In the genomic region with DNA sequence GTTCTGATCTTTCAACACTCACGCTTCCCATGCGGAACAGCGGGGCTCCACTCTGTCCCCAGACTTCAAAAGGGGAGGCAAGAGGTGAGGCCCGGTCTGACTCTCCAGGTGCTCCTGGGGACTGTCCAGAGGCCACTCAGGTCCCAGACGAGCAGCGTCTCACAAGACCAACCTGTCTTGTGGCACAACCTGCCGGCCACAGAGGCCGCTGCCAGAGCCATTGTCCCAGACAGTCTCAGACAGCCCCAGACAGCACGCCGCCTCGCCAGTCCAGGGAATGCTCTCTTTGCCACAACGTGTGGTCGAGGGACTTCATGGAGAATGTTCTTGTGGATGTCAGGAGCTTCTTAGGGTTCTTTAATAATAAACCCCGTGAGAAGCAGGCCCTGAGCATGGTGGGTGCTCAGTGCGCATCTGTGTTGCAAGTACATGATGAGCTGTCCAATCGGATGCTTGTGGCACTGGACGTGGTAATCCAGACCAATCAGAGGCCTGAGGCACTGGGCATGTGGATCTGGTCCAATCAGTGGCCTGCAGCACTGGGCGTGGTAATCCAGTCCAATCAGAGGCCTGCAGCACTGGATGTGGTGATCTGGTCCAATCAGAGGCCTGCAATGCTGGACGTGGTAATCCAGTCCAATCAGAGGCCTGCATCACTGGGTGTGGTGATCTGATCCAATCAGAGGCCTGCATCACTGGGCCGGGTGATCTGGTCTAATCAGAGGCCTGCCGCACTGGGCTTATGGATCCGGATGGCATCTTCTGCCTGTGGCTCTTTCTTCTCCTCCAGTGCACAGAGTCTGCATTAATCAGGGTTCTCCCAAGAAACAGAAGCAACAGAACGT, we compare ENCODE assay signal across 20 cellular contexts.
DNase-seq lines count a peak whose midpoint lies in the region; ATAC-seq, FAIRE-seq and TF ChIP-seq lines count a peak whose summit lies in the region.
"Had no signal": no experiment of that assay in that cellular context is flagged by ENCODE, and none has a peak within 500 bp of the region (broad histone marks: within the 10 kb centered on the region; RNA-seq: fewer than 3 reads in every experiment).

No MANE protein-coding gene starts in this region.

- no peak for TF ChIP-seq CTCF in kidney (IDR thresholded peaks at IDR 0.05; ENCODE audit: borderline replicate concordance, extremely low read depth, insufficient read depth)
- TF ChIP-seq CTCF in testis (IDR thresholded peaks at IDR 0.05): no peak
- TF ChIP-seq CTCF in WERI-Rb-1 (IDR thresholded peaks at IDR 0.05; ENCODE audit: low read depth, low read length): no peak

- H3K4me1 ChIP-seq in kidney (ENCODE audit: control insufficient read depth in 1 of 2, insufficient read depth in 1 of 2, low read depth in 1 of 2, low read length in 2 of 2) (no peaks in the 10 kb centered on the region), testis (peaks cover 9% of the 10 kb centered on the region)
- H3K4me1 ChIP-seq: A549, BLaER1, Peyer's patch had no signal

- H3K27me3 Mint-ChIP-seq in activated CD8-positive, alpha-beta memory T cell treated with anti-CD3 and anti-CD28 coated beads, Interleukin-2, amount 10 ng/mL, durations not matched to agents 7 days and 5 days: peaks cover 2% of the 10 kb centered on the region

- H3K36me3 ChIP-seq in kidney (ENCODE audit: control insufficient read depth in 1 of 2, insufficient read depth in 2 of 2, low read length in 2 of 2) (no peaks in the 10 kb centered on the region), testis (ENCODE audit: low read depth, missing control alignments) (no peaks in the 10 kb centered on the region), WERI-Rb-1 (no peaks in the 10 kb centered on the region)
- H3K36me3 ChIP-seq: BLaER1, Peyer's patch had no signal

- H3K9me3 ChIP-seq in kidney (ENCODE audit: control insufficient read depth in 1 of 2, low read length in 2 of 2) (no peaks in the 10 kb centered on the region), testis (no peaks in the 10 kb centered on the region), WERI-Rb-1 (ENCODE audit: severe bottlenecking) (no peaks in the 10 kb centered on the region)
- H3K9me3 ChIP-seq: BLaER1, Peyer's patch had no signal

- no peak overlapping the region for H3K9ac ChIP-seq in kidney (ENCODE audit: low read length in 2 of 2)
- H3K9ac ChIP-seq: BLaER1 had no signal

- no peak overlapping the region for H3K27ac Mint-ChIP-seq in activated CD8-positive, alpha-beta memory T cell treated with anti-CD3 and anti-CD28 coated beads, Interleukin-2, amount 10 ng/mL, durations not matched to agents 7 days and 5 days
- H3K27ac Mint-ChIP-seq: CD4-positive, alpha-beta memory T cell had no signal

- H3K36me3 Mint-ChIP-seq in activated CD8-positive, alpha-beta memory T cell treated with anti-CD3 and anti-CD28 coated beads, Interleukin-2, amount 10 ng/mL, durations not matched to agents 7 days and 5 days: no peaks in the 10 kb centered on the region
- H3K36me3 Mint-ChIP-seq: CD4-positive, alpha-beta memory T cell had no signal

- CTCF ChIA-PET in activated CD8-positive, alpha-beta memory T cell treated with anti-CD3 and anti-CD28 coated beads, Interleukin-2, amount 10 ng/mL, durations not matched to agents 7 days and 5 days (lab: Charles Lee): no interaction called here

- FAIRE-seq in kidney (lab: Jason Lieb, UNC): no peak
- FAIRE-seq: A549, GM12891 had no signal

- H3K4me3 ChIP-seq in kidney (ENCODE audit: low read length in 2 of 2): no peak overlapping the region
- peak overlapping the region in 1 of 2 donors; percentile 36 for H3K4me3 ChIP-seq in testis
- no peak overlapping the region for H3K4me3 ChIP-seq in WERI-Rb-1 (ENCODE audit: low read depth, low read length)
- H3K4me3 ChIP-seq: A549, BLaER1, Peyer's patch had no signal

- no peak for TF ChIP-seq POLR2A in testis (IDR thresholded peaks at IDR 0.05)

- H3K9me3 Mint-ChIP-seq in activated CD8-positive, alpha-beta memory T cell treated with anti-CD3 and anti-CD28 coated beads, Interleukin-2, amount 10 ng/mL, durations not matched to agents 7 days and 5 days (ENCODE audit: low read depth): no peaks in the 10 kb centered on the region

- DNase-seq in activated CD8-positive, alpha-beta memory T cell treated with anti-CD3 and anti-CD28 coated beads, Interleukin-2, amount 10 ng/mL, durations not matched to agents 7 days and 5 days: peak; percentile 12
- DNase-seq in activated CD8-positive, alpha-beta memory T cell treated with anti-CD3 and anti-CD28 coated beads for 24 hours: no peak
- DNase-seq in NAMALWA (ENCODE audit: low spot score): peak; percentile 42
- peak; percentile 66 for DNase-seq in kidney
- DNase-seq in testis: peak; percentile 73
- no peak for DNase-seq in SW480 (ENCODE audit: low spot score)
- DNase-seq in WERI-Rb-1: no peak
- no peak for DNase-seq in SIG-M5 (lab: John Stamatoyannopoulos, UW)
- DNase-seq: Calu3; CD4-positive, alpha-beta memory T cell; GF-D8; MM.1S; NCI-H1092 treated with DMSO at 0.1 percent for 48 hours; NCI-H146; NCI-H2081; NCI-H2171 treated with DMSO at 0.1 percent for 48 hours; Peyer's patch had no signal

- no peaks in the 10 kb centered on the region for H3K27me3 ChIP-seq in testis
- H3K27me3 ChIP-seq in WERI-Rb-1 (ENCODE audit: insufficient read depth, low read depth, severe bottlenecking): no peaks in the 10 kb centered on the region
- H3K27me3 ChIP-seq: BLaER1, Peyer's patch had no signal

- intact Hi-C loops in kidney (cut with DNase I): no loop called here
- intact Hi-C loops in testis (cut with DNase I; ENCODE audit: low total_unique reads): no loop called here

- H3K4me1 Mint-ChIP-seq in activated CD8-positive, alpha-beta memory T cell treated with anti-CD3 and anti-CD28 coated beads, Interleukin-2, amount 10 ng/mL, durations not matched to agents 7 days and 5 days: no peaks in the 10 kb centered on the region

- no peak for ATAC-seq in activated CD8-positive, alpha-beta memory T cell treated with anti-CD3 and anti-CD28 coated beads, Interleukin-2, amount 10 ng/mL, durations not matched to agents 7 days and 5 days

- 54 to 73% methylated on average over 9 to 23 of the region's 23 CpGs for WGBS in testis, 2 donors

- no peak overlapping the region for H3K27ac ChIP-seq in kidney (ENCODE audit: low read depth in 2 of 2, low read length in 2 of 2)
- H3K27ac ChIP-seq in testis: no peak overlapping the region
- H3K27ac ChIP-seq in WERI-Rb-1: no peak overlapping the region
- H3K27ac ChIP-seq: A549, BLaER1, Peyer's patch had no signal

- no peak overlapping the region for H3K4me3 Mint-ChIP-seq in activated CD8-positive, alpha-beta memory T cell treated with anti-CD3 and anti-CD28 coated beads, Interleukin-2, amount 10 ng/mL, durations not matched to agents 7 days and 5 days

Comparison
In these comparisons a context has a peak if more than half of its experiments do, and no peak if none do; other contexts are left out.
1. DNase-seq: peak in activated CD8-positive, alpha-beta memory T cell treated with anti-CD3 and anti-CD28 coated beads, Interleukin-2, amount 10 ng/mL, durations not matched to agents 7 days and 5 days (single experiment), NAMALWA (single experiment), kidney (single experiment) and testis (single experiment); none in activated CD8-positive, alpha-beta memory T cell treated with anti-CD3 and anti-CD28 coated beads for 24 hours (single experiment), SW480 (single experiment), WERI-Rb-1 (single experiment) and SIG-M5 (single experiment).